24 cellular contexts compared by ENCODE assay signal in the genomic region with DNA sequence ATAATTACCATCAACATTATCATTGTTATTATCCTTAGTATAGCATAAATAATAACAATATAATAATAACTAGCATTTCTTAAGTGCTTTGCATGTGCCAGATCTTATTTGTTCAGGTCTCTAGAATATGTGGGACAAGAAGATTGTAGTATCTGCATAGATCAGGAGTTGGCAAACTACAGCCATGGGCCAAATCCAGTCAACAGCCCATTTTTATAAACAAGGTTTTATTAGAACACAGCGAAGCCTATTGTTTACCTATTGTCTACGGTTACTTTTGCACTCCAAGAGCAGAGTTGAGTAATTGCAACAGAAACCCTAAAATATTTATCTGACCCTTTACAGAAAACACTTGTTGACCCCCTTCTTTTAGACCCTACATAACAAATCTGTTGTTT.
A peak's percentile ranks its signal among the peaks of the same experiment; 100 is the strongest.
DNase-seq lines count a peak whose midpoint lies in the region; ATAC-seq and TF ChIP-seq lines count a peak whose summit lies in the region.
"Had no signal": no experiment of that assay in that cellular context is flagged by ENCODE, and none has a peak within 500 bp of the region (broad histone marks: within the 10 kb centered on the region; RNA-seq: fewer than 3 reads in every experiment).

No MANE protein-coding gene starts in this region.

- H3K4me2 ChIP-seq in fibroblast of lung (ENCODE audit: extremely low read depth, insufficient read depth, low read length), result no peak overlapping the region

- H3K79me2 ChIP-seq in fibroblast of lung (ENCODE audit: control insufficient read depth, insufficient read depth, low read length), result no peaks in the 10 kb centered on the region

- no peak for TF ChIP-seq CTCF in fibroblast of lung (conservative IDR thresholded peaks at IDR 0.05 in 1 of 2, IDR thresholded peaks at IDR 0.05 in 1 of 2; ENCODE audit: low read depth in 1 of 2, low read length in 2 of 2)

- no peak for DNase-seq in activated CD4-positive, alpha-beta T cell treated with anti-CD3 and anti-CD28 coated beads, Interleukin-2, amount 10 ng/mL, durations not matched to agents 24 days and 14 days
- DNase-seq in activated CD4-positive, alpha-beta T cell treated with anti-CD3 and anti-CD28 coated beads, Interleukin-2, amount 50 U/mL, for 1 hour, result no peak
- DNase-seq in SJSA1 (ENCODE audit: low read depth in 1 of 2, low spot score in 2 of 2), result no peak
- no peak for DNase-seq in fibroblast of lung (ENCODE audit: low read depth in 2 of 2)
- no peak for DNase-seq in GM19240 (ENCODE audit: insufficient read length, low spot score)
- no peak for DNase-seq in HK-2 (ENCODE audit: unreplicated experiment)
- DNase-seq: activated CD4-positive, alpha-beta T cell treated with anti-CD3 and anti-CD28 coated beads for 4 hours; activated naive CD4-positive, alpha-beta T cell treated with anti-CD3 and anti-CD28 coated beads, Interleukin-2, amount 50 U/mL, for 16 hours; COR-L47; DMS79 treated with DMSO at 0.1 percent for 48 hours; naive thymus-derived CD4-positive, alpha-beta T cell; NCI-H1092 treated with DMSO at 0.1 percent for 48 hours; NCI-H187 treated with DMSO at 0.1 percent for 48 hours; RPMI8226; stimulated activated naive B cell treated with anti-CD40 and anti-IgM and Interleukin-4, amounts not matched to agents 10 μg/mL and 1 μg/mL and 100 μg/mL, for 72 hours; testis had no signal

- H3K36me3 ChIP-seq in SJSA1, result no peaks in the 10 kb centered on the region
- no peaks in the 10 kb centered on the region for H3K36me3 ChIP-seq in fibroblast of lung (ENCODE audit: control insufficient read depth, insufficient read depth, low read length)
- H3K36me3 ChIP-seq: right atrium auricular region had no signal

- no peak overlapping the region for H3K4me3 Mint-ChIP-seq in activated CD4-positive, alpha-beta T cell treated with anti-CD3 and anti-CD28 coated beads, Interleukin-2, amount 10 ng/mL, durations not matched to agents 24 days and 14 days
- H3K4me3 Mint-ChIP-seq: activated T-cell treated with anti-CD3 and anti-CD28 coated beads, Interleukin-2, amount 50 U/mL, for 72 hours; B cell; naive thymus-derived CD4-positive, alpha-beta T cell; stimulated activated naive B cell treated with anti-CD40 and anti-IgM and Interleukin-4, amounts not matched to agents 10 μg/mL and 1 μg/mL and 100 μg/mL, for 72 hours had no signal

- H3K9me3 ChIP-seq in SJSA1 (replicated peaks) (no peaks in the 10 kb centered on the region), fibroblast of lung (ENCODE audit: control insufficient read depth, insufficient read depth, low read depth, low read length) (no peaks in the 10 kb centered on the region)
- H3K9me3 ChIP-seq: testis had no signal

- H3K9ac ChIP-seq in fibroblast of lung (ENCODE audit: insufficient read depth, low read length), result no peak overlapping the region

- peaks cover 3% of the 10 kb centered on the region for H3K27me3 Mint-ChIP-seq in activated CD4-positive, alpha-beta T cell treated with anti-CD3 and anti-CD28 coated beads, Interleukin-2, amount 10 ng/mL, durations not matched to agents 24 days and 14 days
- H3K27me3 Mint-ChIP-seq: B cell; naive thymus-derived CD4-positive, alpha-beta T cell; stimulated activated naive B cell treated with anti-CD40 and anti-IgM and Interleukin-4, amounts not matched to agents 10 μg/mL and 1 μg/mL and 100 μg/mL, for 72 hours had no signal

- no peak for ATAC-seq in GM18519 (IDR thresholded peaks at IDR 0.05; ENCODE audit: low FRiP score, unreplicated experiment)
- ATAC-seq in GM19328 (IDR thresholded peaks at IDR 0.05; ENCODE audit: unreplicated experiment), result no peak
- ATAC-seq: left lobe of liver had no signal

- H3K27ac ChIP-seq in SJSA1, result peak overlapping the region; percentile 70
- H3K27ac ChIP-seq in fibroblast of lung (ENCODE audit: insufficient read depth, low read length), result peak overlapping the region; percentile 74
- H3K27ac ChIP-seq: HL-60, right atrium auricular region, SK-N-MC, testis had no signal

- intact Hi-C loops in activated CD4-positive, alpha-beta T cell treated with anti-CD3 and anti-CD28 coated beads, Interleukin-2, amount 10 ng/mL, durations not matched to agents 24 days and 14 days (cut with micrococcal nuclease), result loop anchor here (1.0 to 10.0 kb wide), 3 partner anchors 45 to 1603 kb away; partner anchors contain the start of gene CD59

- H3K9me3 Mint-ChIP-seq in activated CD4-positive, alpha-beta T cell treated with anti-CD3 and anti-CD28 coated beads, Interleukin-2, amount 10 ng/mL, durations not matched to agents 24 days and 14 days, result peaks cover 18% of the 10 kb centered on the region

- peak overlapping the region; percentile 15 for H3K27ac Mint-ChIP-seq in activated CD4-positive, alpha-beta T cell treated with anti-CD3 and anti-CD28 coated beads, Interleukin-2, amount 10 ng/mL, durations not matched to agents 24 days and 14 days
- H3K27ac Mint-ChIP-seq: activated T-cell treated with anti-CD3 and anti-CD28 coated beads, Interleukin-2, amount 50 U/mL, for 72 hours; B cell; stimulated activated naive B cell treated with anti-CD40 and anti-IgM and Interleukin-4, amounts not matched to agents 10 μg/mL and 1 μg/mL and 100 μg/mL, for 72 hours had no signal

- H4K20me1 ChIP-seq in fibroblast of lung (ENCODE audit: control insufficient read depth, extremely low read depth, insufficient read depth, low read length), result no peaks in the 10 kb centered on the region

- peaks cover 8% of the 10 kb centered on the region for H3K36me3 Mint-ChIP-seq in activated CD4-positive, alpha-beta T cell treated with anti-CD3 and anti-CD28 coated beads, Interleukin-2, amount 10 ng/mL, durations not matched to agents 24 days and 14 days (ENCODE audit: low read depth)

- H3K27me3 ChIP-seq in SJSA1 (replicated peaks), result no peaks in the 10 kb centered on the region
- no peaks in the 10 kb centered on the region for H3K27me3 ChIP-seq in fibroblast of lung (ENCODE audit: control insufficient read depth, insufficient read depth, low read length)
- H3K27me3 ChIP-seq: right atrium auricular region, testis had no signal

- H2AFZ ChIP-seq in fibroblast of lung (ENCODE audit: low read length), result no peak overlapping the region

- peaks cover 33% of the 10 kb centered on the region for H3K4me1 Mint-ChIP-seq in activated CD4-positive, alpha-beta T cell treated with anti-CD3 and anti-CD28 coated beads, Interleukin-2, amount 10 ng/mL, durations not matched to agents 24 days and 14 days

- H3K4me3 ChIP-seq in SJSA1 (no peak overlapping the region), fibroblast of lung (replicated peaks in 1 of 4; ENCODE audit: control extremely low read depth in 1 of 4, insufficient read depth in 1 of 4, low read depth in 3 of 4, low read length in 4 of 4) (no peak overlapping the region)
- H3K4me3 ChIP-seq: right atrium auricular region, SK-N-MC, testis had no signal

- H3K4me1 ChIP-seq in SJSA1 (replicated peaks) (peaks cover 19% of the 10 kb centered on the region), fibroblast of lung (ENCODE audit: control insufficient read depth, extremely low read depth, insufficient read depth, low read length) (peaks cover 9% of the 10 kb centered on the region)
- H3K4me1 ChIP-seq: right atrium auricular region, testis had no signal
